ENCODE assay signal across 20 cellular contexts in the genomic region with DNA sequence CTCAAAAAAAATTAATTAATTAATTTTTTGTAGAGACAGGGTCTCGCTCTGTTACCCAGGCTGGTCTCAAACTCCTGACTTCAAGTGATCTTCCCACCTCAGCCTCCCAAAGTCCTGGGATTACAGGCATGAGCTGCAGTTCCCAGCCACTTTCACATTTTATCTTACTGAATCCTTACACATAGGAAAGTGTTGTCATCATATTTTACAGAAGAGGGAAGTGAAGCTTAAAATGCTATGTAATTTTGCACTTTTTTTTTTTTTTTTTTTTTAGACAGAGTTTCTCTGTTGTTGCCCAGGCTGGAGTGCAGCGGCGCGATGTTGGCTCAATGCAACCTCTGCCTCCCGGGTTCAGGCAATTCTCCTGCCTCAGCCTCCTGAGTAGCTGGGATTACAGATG.
"Had no signal": no experiment of that assay in that cellular context is flagged by ENCODE, and none has a peak within 500 bp of the region (broad histone marks: within the 10 kb centered on the region; RNA-seq: fewer than 3 reads in every experiment).

No MANE protein-coding gene starts in this region.

- H3K4me3 Mint-ChIP-seq: activated CD8-positive, alpha-beta T cell treated with anti-CD3 and anti-CD28 coated beads for 36 hours; activated naive CD4-positive, alpha-beta T cell treated with anti-CD3 and anti-CD28 coated beads for 36 hours; activated T-cell treated with anti-CD3 and anti-CD28 coated beads, Interleukin-2, amount 50 U/mL, for 4 hours; natural killer cell treated with Interleukin-12 subunit alpha and Interleukin-12 subunit beta and Interleukin-15 and Interleukin-18, amount 100 ng/mL, for 72 hours; stimulated activated naive CD8-positive, alpha-beta T cell treated with anti-CD3 and anti-CD28 coated beads, Interleukin-15, Interleukin-2, amounts not matched to agents 100 ng/mL and 50 ng/mL, for 24 hours had no signal

- H3K27ac Mint-ChIP-seq: activated CD8-positive, alpha-beta T cell treated with anti-CD3 and anti-CD28 coated beads for 36 hours; activated naive CD4-positive, alpha-beta T cell treated with anti-CD3 and anti-CD28 coated beads for 36 hours; natural killer cell treated with Interleukin-12 subunit alpha and Interleukin-12 subunit beta and Interleukin-15 and Interleukin-18, amount 100 ng/mL, for 72 hours; stimulated activated naive CD8-positive, alpha-beta T cell treated with anti-CD3 and anti-CD28 coated beads, Interleukin-15, Interleukin-2, amounts not matched to agents 100 ng/mL and 50 ng/mL, for 24 hours had no signal

- DNase-seq: activated CD4-positive, alpha-beta T cell treated with anti-CD3 and anti-CD28 coated beads for 48 hours; activated CD4-positive, CD25-positive, alpha-beta regulatory T cell; activated CD8-positive, alpha-beta T cell treated with anti-CD3 and anti-CD28 coated beads for 36 hours; activated naive CD4-positive, alpha-beta T cell treated with anti-CD3 and anti-CD28 coated beads for 36 hours; activated T-cell treated with anti-CD3 and anti-CD28 coated beads, Interleukin-2, amount 50 U/mL, for 4 hours; aorta; brain microvascular endothelial cell; central memory CD4-positive, alpha-beta T cell; erythroblast; foreskin melanocyte; hypothalamus; lower lobe of right lung; right cardiac atrium; small intestine; stimulated activated CD4-positive, alpha-beta T cell treated with anti-CD3 and anti-CD28 coated beads, Interleukin-15, amount 100 ng/mL, for 24 hours; stimulated activated CD4-positive, alpha-beta T cell treated with anti-CD3 and anti-CD28 coated beads, Interleukin-2, amount 100 ng/mL, for 48 hours; T-helper 9 cell; uterus had no signal

- ATAC-seq: activated CD8-positive, alpha-beta T cell treated with anti-CD3 and anti-CD28 coated beads for 36 hours; activated T-cell treated with anti-CD3 and anti-CD28 coated beads, Interleukin-2, amount 50 U/mL, for 4 hours; lower lobe of right lung; natural killer cell treated with Interleukin-12 subunit alpha and Interleukin-12 subunit beta and Interleukin-15 and Interleukin-18, amount 100 ng/mL, for 72 hours; right cardiac atrium had no signal

- H3K9me3 Mint-ChIP-seq: activated CD8-positive, alpha-beta T cell treated with anti-CD3 and anti-CD28 coated beads for 36 hours; activated naive CD4-positive, alpha-beta T cell treated with anti-CD3 and anti-CD28 coated beads for 36 hours; activated T-cell treated with anti-CD3 and anti-CD28 coated beads, Interleukin-2, amount 50 U/mL, for 4 hours; natural killer cell treated with Interleukin-12 subunit alpha and Interleukin-12 subunit beta and Interleukin-15 and Interleukin-18, amount 100 ng/mL, for 72 hours; stimulated activated naive CD8-positive, alpha-beta T cell treated with anti-CD3 and anti-CD28 coated beads, Interleukin-15, Interleukin-2, amounts not matched to agents 100 ng/mL and 50 ng/mL, for 24 hours had no signal

- H3K36me3 Mint-ChIP-seq: natural killer cell treated with Interleukin-12 subunit alpha and Interleukin-12 subunit beta and Interleukin-15 and Interleukin-18, amount 100 ng/mL, for 72 hours had no signal

- H3K27me3 Mint-ChIP-seq: natural killer cell treated with Interleukin-12 subunit alpha and Interleukin-12 subunit beta and Interleukin-15 and Interleukin-18, amount 100 ng/mL, for 72 hours had no signal
